ENCODE assay signal across 1 cellular context in genomic region chr19:45117666-45118065, GRCh38.
TF ChIP-seq lines count a peak whose summit lies in the region.

No MANE protein-coding gene starts in this region.

TF ChIP-seq in GM12878, 131 proteins besides CTCF, POLR2A, EP300 and RAD21:
- peak; percentile 22; the same call in 1 of the 2 replicates for TF ChIP-seq MLLT1 (IDR thresholded peaks at IDR 0.05)
- no peak for TF ChIP-seq CEBPB (IDR thresholded peaks at IDR 0.05; ENCODE audit: borderline replicate concordance in 1 of 2, low read depth in 2 of 2, low read length in 2 of 2)
